ENCODE assay signal across 9 cellular contexts in the genomic region with DNA sequence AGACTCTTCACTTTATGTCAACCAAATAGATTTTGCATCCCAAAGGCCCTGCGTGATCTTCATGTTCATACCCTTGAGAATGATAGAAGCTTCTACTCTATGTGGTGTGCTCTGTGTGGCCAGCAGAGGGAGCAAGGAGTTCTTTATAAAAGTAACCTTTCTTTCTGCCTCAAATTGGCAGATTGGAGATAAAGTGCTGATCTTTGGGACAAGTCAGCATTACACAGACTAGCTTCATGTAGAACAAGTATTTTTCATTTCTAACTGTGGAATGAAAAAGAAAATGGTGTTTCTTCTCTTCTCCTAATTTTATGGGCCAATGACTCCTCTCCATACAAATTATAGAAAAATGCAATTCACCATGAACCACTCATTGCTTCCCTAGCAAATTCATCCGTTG.
DNase-seq lines count a peak whose midpoint lies in the region; ATAC-seq and TF ChIP-seq lines count a peak whose summit lies in the region.
"Had no signal": no experiment of that assay in that cellular context is flagged by ENCODE, and none has a peak within 500 bp of the region (broad histone marks: within the 10 kb centered on the region; RNA-seq: fewer than 3 reads in every experiment).

No MANE protein-coding gene starts in this region.

- intact Hi-C loops in right cardiac atrium (cut with DNase I), result loop anchor here in 2 of 4 donors (10.0 kb wide), 1 partner anchor 224 kb away; no protein-coding TSS in a partner anchor

- H3K79me2 ChIP-seq in smooth muscle cell (ENCODE audit: low read depth), result no peaks in the 10 kb centered on the region

- no peak overlapping the region for H2AFZ ChIP-seq in smooth muscle cell (ENCODE audit: low read depth)

- H3K9ac ChIP-seq in smooth muscle cell (ENCODE audit: low read depth), result no peak overlapping the region

- H3K27me3 ChIP-seq in right cardiac atrium (ENCODE audit: control insufficient read depth, insufficient read depth) (no peaks in the 10 kb centered on the region), smooth muscle cell (ENCODE audit: low read depth) (no peaks in the 10 kb centered on the region)

- WGBS in right cardiac atrium, result 58% methylated on average over 2 of the region's 2 CpGs
- 74% methylated on average over 2 of the region's 2 CpGs for WGBS in smooth muscle cell (ENCODE audit: low lambda C conversion rate)

- no peak overlapping the region for H3K4me3 Mint-ChIP-seq in activated CD8-positive, alpha-beta memory T cell treated with anti-CD3 and anti-CD28 coated beads, Interleukin-2, amount 10 ng/mL, durations not matched to agents 7 days and 5 days
- no peak overlapping the region for H3K4me3 Mint-ChIP-seq in stimulated activated effector memory CD8-positive, alpha-beta T cell treated with anti-CD3 and anti-CD28 coated beads, Interleukin-12 subunit alpha, Interleukin-12 subunit beta, amount 100 ng/mL, for 72 hours

- no peak overlapping the region for H3K4me3 ChIP-seq in right cardiac atrium (ENCODE audit: low read length)
- no peak overlapping the region for H3K4me3 ChIP-seq in smooth muscle cell

- DNase-seq in activated CD8-positive, alpha-beta memory T cell treated with anti-CD3 and anti-CD28 coated beads, Interleukin-2, amount 10 ng/mL, durations not matched to agents 7 days and 5 days, result peak; percentile 40
- DNase-seq in activated CD8-positive, alpha-beta memory T cell treated with anti-CD3 and anti-CD28 coated beads for 24 hours, result no peak
- DNase-seq in HEK293T (ENCODE audit: extremely low spot score), result peak; percentile 51
- peak; percentile 72 for DNase-seq in NCI-H146 treated with DMSO at 0.1 percent for 48 hours (lab: John Stamatoyannopoulos, UW; ENCODE audit: unreplicated experiment)
- DNase-seq in amniotic stem cell (lab: John Stamatoyannopoulos, UW), result peak; percentile 15
- DNase-seq in right cardiac atrium, result peak; percentile 44 to 77 (median 52)
- no peak for DNase-seq in smooth muscle cell (lab: John Stamatoyannopoulos, UW; ENCODE audit: unreplicated experiment)
- no peak for DNase-seq in stimulated activated effector memory CD8-positive, alpha-beta T cell treated with anti-CD3 and anti-CD28 coated beads, Interleukin-12 subunit alpha, Interleukin-12 subunit beta, amount 100 ng/mL, for 72 hours (ENCODE audit: low spot score in 2 of 2)

- no peaks in the 10 kb centered on the region for H3K4me1 Mint-ChIP-seq in activated CD8-positive, alpha-beta memory T cell treated with anti-CD3 and anti-CD28 coated beads, Interleukin-2, amount 10 ng/mL, durations not matched to agents 7 days and 5 days
- no peaks in the 10 kb centered on the region for H3K4me1 Mint-ChIP-seq in stimulated activated effector memory CD8-positive, alpha-beta T cell treated with anti-CD3 and anti-CD28 coated beads, Interleukin-12 subunit alpha, Interleukin-12 subunit beta, amount 100 ng/mL, for 72 hours

- no peaks in the 10 kb centered on the region for H4K20me1 ChIP-seq in smooth muscle cell (ENCODE audit: low read depth)

- peak; percentile 91 for TF ChIP-seq CTCF in smooth muscle cell (IDR thresholded peaks at IDR 0.05; ENCODE audit: borderline replicate concordance, insufficient read depth, poor library complexity, severe bottlenecking)

- CTCF ChIA-PET in activated CD8-positive, alpha-beta memory T cell treated with anti-CD3 and anti-CD28 coated beads, Interleukin-2, amount 10 ng/mL, durations not matched to agents 7 days and 5 days (lab: Charles Lee), result no interaction called here
- CTCF ChIA-PET in HEK293T (lab: Yijun Ruan, JAX), result interaction anchor here (0.6 to 1.1 kb wide), 4 partner anchors 9 to 1988 kb away, joined by 3 to 7 read pairs (median 4); no protein-coding TSS in a partner anchor

- POLR2A ChIA-PET in HEK293T (lab: Yijun Ruan, JAX), result no interaction called here

- H3K36me3 Mint-ChIP-seq in activated CD8-positive, alpha-beta memory T cell treated with anti-CD3 and anti-CD28 coated beads, Interleukin-2, amount 10 ng/mL, durations not matched to agents 7 days and 5 days, result no peaks in the 10 kb centered on the region
- no peaks in the 10 kb centered on the region for H3K36me3 Mint-ChIP-seq in stimulated activated effector memory CD8-positive, alpha-beta T cell treated with anti-CD3 and anti-CD28 coated beads, Interleukin-12 subunit alpha, Interleukin-12 subunit beta, amount 100 ng/mL, for 72 hours
- H3K36me3 Mint-ChIP-seq: activated naive CD4-positive, alpha-beta T cell treated with anti-CD3 and anti-CD28 coated beads, Interleukin-2, amount 50 U/mL, for 72 hours had no signal

- H3F3A ChIP-seq in smooth muscle cell (ENCODE audit: low read depth), result no peaks in the 10 kb centered on the region

- no peaks in the 10 kb centered on the region for H3K27me3 Mint-ChIP-seq in activated CD8-positive, alpha-beta memory T cell treated with anti-CD3 and anti-CD28 coated beads, Interleukin-2, amount 10 ng/mL, durations not matched to agents 7 days and 5 days

- H3K9me3 ChIP-seq in right cardiac atrium (ENCODE audit: control insufficient read depth, low read length), result no peaks in the 10 kb centered on the region
- H3K9me3 ChIP-seq in smooth muscle cell (replicated peaks; ENCODE audit: low read depth), result no peaks in the 10 kb centered on the region

- no peak overlapping the region for H3K27ac ChIP-seq in right cardiac atrium (ENCODE audit: low read length)
- no peak overlapping the region for H3K27ac ChIP-seq in smooth muscle cell (ENCODE audit: low read depth)

- H3K27ac Mint-ChIP-seq in activated CD8-positive, alpha-beta memory T cell treated with anti-CD3 and anti-CD28 coated beads, Interleukin-2, amount 10 ng/mL, durations not matched to agents 7 days and 5 days, result no peak overlapping the region
- H3K27ac Mint-ChIP-seq in stimulated activated effector memory CD8-positive, alpha-beta T cell treated with anti-CD3 and anti-CD28 coated beads, Interleukin-12 subunit alpha, Interleukin-12 subunit beta, amount 100 ng/mL, for 72 hours, result no peak overlapping the region
- H3K27ac Mint-ChIP-seq: activated naive CD4-positive, alpha-beta T cell treated with anti-CD3 and anti-CD28 coated beads, Interleukin-2, amount 50 U/mL, for 72 hours had no signal

- no peak overlapping the region for H3K4me2 ChIP-seq in smooth muscle cell

- H3K36me3 ChIP-seq in smooth muscle cell (ENCODE audit: low read depth), result no peaks in the 10 kb centered on the region

- H3K9me3 Mint-ChIP-seq in activated CD8-positive, alpha-beta memory T cell treated with anti-CD3 and anti-CD28 coated beads, Interleukin-2, amount 10 ng/mL, durations not matched to agents 7 days and 5 days (ENCODE audit: low read depth), result no peaks in the 10 kb centered on the region
- peaks cover 5% of the 10 kb centered on the region for H3K9me3 Mint-ChIP-seq in stimulated activated effector memory CD8-positive, alpha-beta T cell treated with anti-CD3 and anti-CD28 coated beads, Interleukin-12 subunit alpha, Interleukin-12 subunit beta, amount 100 ng/mL, for 72 hours
- H3K9me3 Mint-ChIP-seq: activated naive CD4-positive, alpha-beta T cell treated with anti-CD3 and anti-CD28 coated beads, Interleukin-2, amount 50 U/mL, for 72 hours had no signal

- no peak for ATAC-seq in activated CD8-positive, alpha-beta memory T cell treated with anti-CD3 and anti-CD28 coated beads, Interleukin-2, amount 10 ng/mL, durations not matched to agents 7 days and 5 days
- peak in 1 of 2 donors; percentile 57 for ATAC-seq in right cardiac atrium
- no peak for ATAC-seq in stimulated activated effector memory CD8-positive, alpha-beta T cell treated with anti-CD3 and anti-CD28 coated beads, Interleukin-12 subunit alpha, Interleukin-12 subunit beta, amount 100 ng/mL, for 72 hours

- no peaks in the 10 kb centered on the region for H3K4me1 ChIP-seq in right cardiac atrium (ENCODE audit: control insufficient read depth, insufficient read depth, low read length)
- H3K4me1 ChIP-seq in smooth muscle cell (ENCODE audit: low read depth), result peaks cover 7% of the 10 kb centered on the region

TF ChIP-seq in HEK293T, 16 proteins besides CTCF, POLR2A, EP300 and RAD21:
- no peak for TF ChIP-seq ELF4 (IDR thresholded peaks at IDR 0.05)
- no peak for TF ChIP-seq L3MBTL2 (conservative IDR thresholded peaks at IDR 0.05)
- TF ChIP-seq FOXA1 (IDR thresholded peaks at IDR 0.05), result no peak
- TF ChIP-seq LEF1 (IDR thresholded peaks at IDR 0.05; ENCODE audit: borderline replicate concordance), result no peak
- TF ChIP-seq FOXK2 (IDR thresholded peaks at IDR 0.05), result no peak
- no peak for TF ChIP-seq SP1 (IDR thresholded peaks at IDR 0.05)
- TF ChIP-seq FOXM1 (IDR thresholded peaks at IDR 0.05; ENCODE audit: borderline replicate concordance), result no peak
- no peak for TF ChIP-seq HDGF (IDR thresholded peaks at IDR 0.05; ENCODE audit: borderline replicate concordance)
- TF ChIP-seq ZNF384 (IDR thresholded peaks at IDR 0.05), result no peak
- TF ChIP-seq TARDBP (IDR thresholded peaks at IDR 0.05), result no peak
- TF ChIP-seq SUZ12 (IDR thresholded peaks at IDR 0.05), result no peak
- no peak for TF ChIP-seq BHLHE40 (IDR thresholded peaks at IDR 0.05; ENCODE audit: borderline replicate concordance)
- TF ChIP-seq CTBP1 (IDR thresholded peaks at IDR 0.05; ENCODE audit: borderline replicate concordance), result no peak
- no peak for TF ChIP-seq ARNT (IDR thresholded peaks at IDR 0.05)
- no peak for TF ChIP-seq NFRKB (IDR thresholded peaks at IDR 0.05)
- TF ChIP-seq, protein P1, sequence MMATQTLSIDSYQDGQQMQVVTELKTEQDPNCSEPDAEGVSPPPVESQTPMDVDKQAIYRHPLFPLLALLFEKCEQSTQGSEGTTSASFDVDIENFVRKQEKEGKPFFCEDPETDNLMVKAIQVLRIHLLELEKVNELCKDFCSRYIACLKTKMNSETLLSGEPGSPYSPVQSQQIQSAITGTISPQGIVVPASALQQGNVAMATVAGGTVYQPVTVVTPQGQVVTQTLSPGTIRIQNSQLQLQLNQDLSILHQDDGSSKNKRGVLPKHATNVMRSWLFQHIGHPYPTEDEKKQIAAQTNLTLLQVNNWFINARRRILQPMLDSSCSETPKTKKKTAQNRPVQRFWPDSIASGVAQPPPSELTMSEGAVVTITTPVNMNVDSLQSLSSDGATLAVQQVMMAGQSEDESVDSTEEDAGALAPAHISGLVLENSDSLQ (IDR thresholded peaks at IDR 0.05), result no peak

Comparison
In these comparisons a context has a peak if more than half of its experiments do, and no peak if none do; other contexts are left out.
1. DNase-seq: peak in activated CD8-positive, alpha-beta memory T cell treated with anti-CD3 and anti-CD28 coated beads, Interleukin-2, amount 10 ng/mL, durations not matched to agents 7 days and 5 days (single experiment), HEK293T (single experiment), NCI-H146 treated with DMSO at 0.1 percent for 48 hours (single experiment), amniotic stem cell (single experiment) and right cardiac atrium (3 of 3); none in activated CD8-positive, alpha-beta memory T cell treated with anti-CD3 and anti-CD28 coated beads for 24 hours (single experiment), smooth muscle cell (single experiment) and stimulated activated effector memory CD8-positive, alpha-beta T cell treated with anti-CD3 and anti-CD28 coated beads, Interleukin-12 subunit alpha, Interleukin-12 subunit beta, amount 100 ng/mL, for 72 hours (0 of 2).